ENCODE assay signal across 8 cellular contexts in genomic region chr19:1650627-1651009, GRCh38. TPM values are rescaled to one million over a fixed set of nuclear protein-coding genes. Genes with fewer than 3 reads are reported as not detected.
DNase-seq lines count a peak whose midpoint lies in the region; ATAC-seq and TF ChIP-seq lines count a peak whose summit lies in the region.

No MANE protein-coding gene starts in this region.

- H3K27ac ChIP-seq in iPS-20b (ENCODE audit: low read length) (peak overlapping the region; percentile 69), upper lobe of right lung (no peak overlapping the region)

- H3K27me3 ChIP-seq in iPS-20b (ENCODE audit: insufficient read depth, low read length) = no peaks in the 10 kb centered on the region
- H3K27me3 ChIP-seq in upper lobe of right lung = no peaks in the 10 kb centered on the region

- peak overlapping the region; percentile 77 for H3K4me3 ChIP-seq in iPS-20b (ENCODE audit: low read length)
- peak overlapping the region; percentile 77 for H3K4me3 ChIP-seq in upper lobe of right lung

- peak overlapping the region; percentile 77 for H3K27ac Mint-ChIP-seq in activated T-helper 17 cell treated with anti-CD3 and anti-CD28 coated beads, Interleukin-2, amount 50 U/mL, for 72 hours

- peak; percentile 46 for DNase-seq in stimulated activated CD4-positive, alpha-beta T cell treated with anti-CD3 and anti-CD28 coated beads, Interleukin-15, amount 100 ng/mL, for 24 hours
- DNase-seq in stimulated activated CD4-positive, alpha-beta T cell treated with anti-CD3 and anti-CD28 coated beads, Interleukin-2, amount 100 ng/mL, for 48 hours = no peak
- DNase-seq in upper lobe of right lung (no peak), globus pallidus (ENCODE audit: low spot score) (no peak), midbrain (lab: John Stamatoyannopoulos, UW) (no peak), AML-193 (lab: John Stamatoyannopoulos, UW) (no peak)

- H3K4me1 ChIP-seq in iPS-20b (ENCODE audit: insufficient read depth, low read length) (peaks cover 3% of the 10 kb centered on the region; the same call in 1 of the 2 replicates), upper lobe of right lung (peaks cover 5% of the 10 kb centered on the region)

- H3K36me3 Mint-ChIP-seq in activated T-helper 17 cell treated with anti-CD3 and anti-CD28 coated beads, Interleukin-2, amount 50 U/mL, for 72 hours (ENCODE audit: low read depth) = peaks cover 26% of the 10 kb centered on the region

- peak overlapping the region; percentile 77 for H3K4me3 Mint-ChIP-seq in activated T-helper 17 cell treated with anti-CD3 and anti-CD28 coated beads, Interleukin-2, amount 50 U/mL, for 72 hours

- peak overlapping the region; percentile 89 for H3K9ac ChIP-seq in iPS-20b (ENCODE audit: low read depth, low read length)

- intact Hi-C loops in upper lobe of right lung (cut with DNase I) = no loop called here

- ATAC-seq in activated T-helper 17 cell treated with anti-CD3 and anti-CD28 coated beads, Interleukin-2, amount 50 U/mL, for 72 hours (replicated peaks) = no peak
- no peak for ATAC-seq in upper lobe of right lung

- H3K9me3 ChIP-seq in iPS-20b (ENCODE audit: insufficient read depth, low read depth, low read length) (no peaks in the 10 kb centered on the region), upper lobe of right lung (no peaks in the 10 kb centered on the region)

- H3K27me3 Mint-ChIP-seq in activated T-helper 17 cell treated with anti-CD3 and anti-CD28 coated beads, Interleukin-2, amount 50 U/mL, for 72 hours = no peaks in the 10 kb centered on the region

- H3K4me1 Mint-ChIP-seq in activated T-helper 17 cell treated with anti-CD3 and anti-CD28 coated beads, Interleukin-2, amount 50 U/mL, for 72 hours = peaks cover 10% of the 10 kb centered on the region

- H3K36me3 ChIP-seq in iPS-20b (ENCODE audit: insufficient read depth, low read depth, low read length) (peaks cover 47% of the 10 kb centered on the region), upper lobe of right lung (no peaks in the 10 kb centered on the region)

- TF ChIP-seq CTCF in upper lobe of right lung (IDR thresholded peaks at IDR 0.05) = no peak

- H3K9me3 Mint-ChIP-seq in activated T-helper 17 cell treated with anti-CD3 and anti-CD28 coated beads, Interleukin-2, amount 50 U/mL, for 72 hours = no peaks in the 10 kb centered on the region

RNA-seq across cellular contexts. Expression of gene TCF3, which starts 1.8 kb away (rescaled TPM):
- total RNA-seq in activated T-helper 17 cell treated with anti-CD3 and anti-CD28 coated beads, Interleukin-2, amount 50 U/mL, for 72 hours = 10 to 100 TPM; 53.6 to 87.0 TPM
- total RNA-seq in upper lobe of right lung = 43.2 TPM

RNA-seq across cellular contexts. Expression of gene UQCR11, which starts 45.4 kb away (rescaled TPM):
- 100 to 1,000 TPM; 120 to 209 TPM for total RNA-seq in activated T-helper 17 cell treated with anti-CD3 and anti-CD28 coated beads, Interleukin-2, amount 50 U/mL, for 72 hours
- 167 TPM for total RNA-seq in upper lobe of right lung

RNA-seq across cellular contexts. Expression of gene MBD3, which starts 58.0 kb away (rescaled TPM):
- total RNA-seq in activated T-helper 17 cell treated with anti-CD3 and anti-CD28 coated beads, Interleukin-2, amount 50 U/mL, for 72 hours = 100 to 1,000 TPM in 1 of 2 donors, 10 to 100 TPM in 1; 71.5 to 128 TPM
- total RNA-seq in upper lobe of right lung = 78.7 TPM
